9 cellular contexts compared by ENCODE assay signal in the genomic region with DNA sequence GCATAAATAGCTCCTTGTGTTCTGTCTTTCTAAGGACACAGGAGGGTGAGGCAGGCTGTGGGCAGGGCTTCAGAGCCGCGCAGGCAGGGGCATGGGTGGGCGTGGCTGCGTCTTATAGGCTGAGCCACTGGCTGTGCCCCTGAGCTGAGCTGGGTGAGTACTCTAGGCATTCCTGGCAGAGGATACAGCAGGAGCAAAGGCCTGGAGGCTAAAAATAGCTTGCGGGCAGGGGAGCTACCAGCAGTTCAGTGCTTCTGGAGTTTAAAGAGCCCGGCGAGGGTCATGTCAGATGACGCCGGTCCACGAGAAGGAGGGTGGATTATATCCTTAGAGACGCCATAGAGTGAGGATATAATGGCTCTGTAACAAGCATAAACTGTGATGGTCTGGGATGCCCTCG. TPM values are rescaled to one million over a fixed set of nuclear protein-coding genes. Genes with fewer than 3 reads are reported as not detected.
DNase-seq lines count a peak whose midpoint lies in the region; ATAC-seq and TF ChIP-seq lines count a peak whose summit lies in the region.
"Had no signal": no experiment of that assay in that cellular context is flagged by ENCODE, and none has a peak within 500 bp of the region (broad histone marks: within the 10 kb centered on the region; RNA-seq: fewer than 3 reads in every experiment).

No MANE protein-coding gene starts in this region.

- intact Hi-C loops in CD4-positive, alpha-beta T cell (cut with DNase I, micrococcal nuclease), result no loop called here

- H3K9me3 Mint-ChIP-seq in T-helper 2 cell treated with Interferon-gamma antibody and Interleukin-4, amounts not matched to agents 5 μg/mL and 100 μg/mL, for 36 hours, result peaks cover 22% of the 10 kb centered on the region
- peaks cover 5% of the 10 kb centered on the region for H3K9me3 Mint-ChIP-seq in CD4-positive, alpha-beta T cell

- no peak for TF ChIP-seq EP300 in Ishikawa (IDR thresholded peaks at IDR 0.05; ENCODE audit: borderline replicate concordance)

- H3K36me3 ChIP-seq in smooth muscle cell (ENCODE audit: low read depth), result no peaks in the 10 kb centered on the region

- no peaks in the 10 kb centered on the region for H3K36me3 Mint-ChIP-seq in T-helper 2 cell treated with Interferon-gamma antibody and Interleukin-4, amounts not matched to agents 5 μg/mL and 100 μg/mL, for 36 hours (ENCODE audit: low read depth)
- H3K36me3 Mint-ChIP-seq in CD4-positive, alpha-beta T cell (ENCODE audit: low read depth), result peaks cover 12% of the 10 kb centered on the region

- CTCF ChIA-PET in CD4-positive, alpha-beta T cell (lab: Charles Lee), result no interaction called here

- no peaks in the 10 kb centered on the region for H3K4me1 ChIP-seq in smooth muscle cell (ENCODE audit: low read depth)

- H3K27ac Mint-ChIP-seq in T-helper 2 cell treated with Interferon-gamma antibody and Interleukin-4, amounts not matched to agents 5 μg/mL and 100 μg/mL, for 36 hours, result no peak overlapping the region
- no peak overlapping the region for H3K27ac Mint-ChIP-seq in CD4-positive, alpha-beta T cell
- H3K27ac Mint-ChIP-seq: dendritic cell treated with granulocyte-macrophage colony-stimulating factor and Interleukin-4, amounts not matched to agents 40 ng/mL and 50 ng/mL, for 4 days had no signal

- TF ChIP-seq CTCF in smooth muscle cell (IDR thresholded peaks at IDR 0.05; ENCODE audit: borderline replicate concordance, insufficient read depth, poor library complexity, severe bottlenecking), result no peak
- TF ChIP-seq CTCF in CD4-positive, alpha-beta T cell (IDR thresholded peaks at IDR 0.05), result no peak

- H3K79me2 ChIP-seq in smooth muscle cell (ENCODE audit: low read depth), result no peaks in the 10 kb centered on the region

- no peaks in the 10 kb centered on the region for H3F3A ChIP-seq in smooth muscle cell (ENCODE audit: low read depth)

- no peak for TF ChIP-seq RAD21 in Ishikawa (IDR thresholded peaks at IDR 0.05; ENCODE audit: low read depth)

- no peaks in the 10 kb centered on the region for H3K27me3 ChIP-seq in smooth muscle cell (ENCODE audit: low read depth)
- H3K27me3 ChIP-seq in CD4-positive, alpha-beta T cell (ENCODE audit: control insufficient read depth, insufficient read depth, low read length), result no peaks in the 10 kb centered on the region

- no peaks in the 10 kb centered on the region for H3K9me3 ChIP-seq in smooth muscle cell (replicated peaks; ENCODE audit: low read depth)
- peaks cover 26% of the 10 kb centered on the region for H3K9me3 ChIP-seq in CD4-positive, alpha-beta T cell (ENCODE audit: control insufficient read depth, low read length)

- H3K4me2 ChIP-seq in smooth muscle cell, result peak overlapping the region; percentile 48

- H3K4me1 Mint-ChIP-seq in T-helper 2 cell treated with Interferon-gamma antibody and Interleukin-4, amounts not matched to agents 5 μg/mL and 100 μg/mL, for 36 hours (ENCODE audit: low read depth), result no peaks in the 10 kb centered on the region
- no peaks in the 10 kb centered on the region for H3K4me1 Mint-ChIP-seq in CD4-positive, alpha-beta T cell (ENCODE audit: low read depth)

- H4K20me1 ChIP-seq in smooth muscle cell (ENCODE audit: low read depth), result no peaks in the 10 kb centered on the region

- DNase-seq in amniotic stem cell (lab: John Stamatoyannopoulos, UW) (peak; percentile 43), hippocampal formation (lab: John Stamatoyannopoulos, UW) (peak; percentile 16 to 31), smooth muscle cell (lab: John Stamatoyannopoulos, UW; ENCODE audit: unreplicated experiment) (peak; percentile 15)
- no peak for DNase-seq in T-helper 2 cell treated with Interferon-gamma antibody and Interleukin-4, amounts not matched to agents 5 μg/mL and 100 μg/mL, for 36 hours (ENCODE audit: low spot score)
- DNase-seq in CD4-positive, alpha-beta T cell, result no peak
- no peak for DNase-seq in activated CD4-positive, alpha-beta T cell treated with anti-CD3 and anti-CD28 coated beads, Interleukin-2, amount 50 U/mL, for 1 hour

- WGBS in smooth muscle cell (ENCODE audit: low lambda C conversion rate), result 10% methylated on average over 12 of the region's 12 CpGs

- no peak for ATAC-seq in CD4-positive, alpha-beta T cell (ENCODE audit: poor library complexity)
- no peak for ATAC-seq in GM19397 (IDR thresholded peaks at IDR 0.05; ENCODE audit: unreplicated experiment)

- POLR2A ChIA-PET in CD4-positive, alpha-beta T cell (lab: Charles Lee), result no interaction called here

- H2AFZ ChIP-seq in smooth muscle cell (ENCODE audit: low read depth), result peak overlapping the region; percentile 35

- H3K27ac ChIP-seq in smooth muscle cell (ENCODE audit: low read depth), result no peak overlapping the region
- no peak overlapping the region for H3K27ac ChIP-seq in CD4-positive, alpha-beta T cell (ENCODE audit: low read depth, low read length)

- H3K27me3 Mint-ChIP-seq in T-helper 2 cell treated with Interferon-gamma antibody and Interleukin-4, amounts not matched to agents 5 μg/mL and 100 μg/mL, for 36 hours (ENCODE audit: low read depth), result no peaks in the 10 kb centered on the region
- H3K27me3 Mint-ChIP-seq in CD4-positive, alpha-beta T cell, result peaks cover 11% of the 10 kb centered on the region

- no peak overlapping the region for H3K4me3 ChIP-seq in smooth muscle cell

- no peak overlapping the region for H3K4me3 Mint-ChIP-seq in T-helper 2 cell treated with Interferon-gamma antibody and Interleukin-4, amounts not matched to agents 5 μg/mL and 100 μg/mL, for 36 hours
- no peak overlapping the region for H3K4me3 Mint-ChIP-seq in CD4-positive, alpha-beta T cell
- H3K4me3 Mint-ChIP-seq: dendritic cell treated with granulocyte-macrophage colony-stimulating factor and Interleukin-4, amounts not matched to agents 40 ng/mL and 50 ng/mL, for 4 days had no signal

- no peak overlapping the region for H3K9ac ChIP-seq in smooth muscle cell (ENCODE audit: low read depth)

TF ChIP-seq in Ishikawa, 13 proteins besides CTCF, POLR2A, EP300 and RAD21:
- TF ChIP-seq NFIC (IDR thresholded peaks at IDR 0.05) (no peak), FOXM1 (IDR thresholded peaks at IDR 0.05; ENCODE audit: borderline replicate concordance, low read depth) (no peak), TAF1 (IDR thresholded peaks at IDR 0.05; ENCODE audit: low read depth) (no peak), YY1 (IDR thresholded peaks at IDR 0.05; ENCODE audit: low read depth) (no peak), MAX (IDR thresholded peaks at IDR 0.05) (no peak), REST (IDR thresholded peaks at IDR 0.05; ENCODE audit: low read depth) (no peak), USF1 (IDR thresholded peaks at IDR 0.05) (no peak), TEAD4 (IDR thresholded peaks at IDR 0.05) (peak; percentile 51), ZBTB7A (IDR thresholded peaks at IDR 0.05; ENCODE audit: low read depth) (no peak)

RNA-seq across cellular contexts. Expression of gene PDIA6, which starts 31.5 kb away (rescaled TPM):
- 360 and 470 TPM in 2 replicates for total RNA-seq in smooth muscle cell
- 509 and 671 TPM in 2 replicates for polyA plus RNA-seq in smooth muscle cell
- 10 to 100 TPM; 25.5 to 26.3 TPM for total RNA-seq in CD4-positive, alpha-beta T cell

Comparison
In these comparisons a context has a peak if more than half of its experiments do, and no peak if none do; other contexts are left out.
1. DNase-seq: peak in amniotic stem cell (single experiment), hippocampal formation (2 of 2) and smooth muscle cell (single experiment); none in T-helper 2 cell treated with Interferon-gamma antibody and Interleukin-4, amounts not matched to agents 5 μg/mL and 100 μg/mL, for 36 hours (single experiment), CD4-positive, alpha-beta T cell (0 of 10) and activated CD4-positive, alpha-beta T cell treated with anti-CD3 and anti-CD28 coated beads, Interleukin-2, amount 50 U/mL, for 1 hour (single experiment).
2. RNA of gene PDIA6, which starts 31.5 kb away (total RNA-seq): 360 to 470 TPM in smooth muscle cell; 25.5 to 26.3 TPM in CD4-positive, alpha-beta T cell; every median in the first group is over 10 times any median in the second.